In genomic region chr10:92757066-92757716, GRCh38 we compare ENCODE assay signal across 8 cellular contexts.
DNase-seq lines count a peak whose midpoint lies in the region; ATAC-seq and TF ChIP-seq lines count a peak whose summit lies in the region.

No MANE protein-coding gene starts in this region.

- TF ChIP-seq EP300 in ovary (IDR thresholded peaks at IDR 0.05): no peak

- H3K36me3 ChIP-seq in ovary: no peaks in the 10 kb centered on the region

- ATAC-seq in GM19468 (IDR thresholded peaks at IDR 0.05; ENCODE audit: extremely low read depth, unreplicated experiment) (peak; percentile 73), HG03460 (IDR thresholded peaks at IDR 0.05; ENCODE audit: unreplicated experiment) (peak; percentile 78)

- in situ Hi-C loops in Caki2 (cut with HindIII; ENCODE audit: low pct_unique_long_range_greater_than_20kb, low sequenced_read_pairs): no loop called here

- WGBS in ovary, 3 donors: 48 to 51% (median 48%) methylated on average over 8 of the region's 8 CpGs

- DNase-seq in Caki2 (ENCODE audit: low read depth): peak; percentile 16
- peak; percentile 50 for DNase-seq in T1000 (lab: John Stamatoyannopoulos, UW)
- peak; percentile 52 for DNase-seq in glomerular visceral epithelial cell (ENCODE audit: extremely low spot score)
- peak; percentile 28 to 55 (median 46) for DNase-seq in ovary
- no peak for DNase-seq in T-helper 1 cell
- DNase-seq in NCI-H345 treated with DMSO at 0.1 percent for 48 hours (lab: John Stamatoyannopoulos, UW; ENCODE audit: unreplicated experiment): no peak

- intact Hi-C loops in ovary (cut with DNase I): no loop called here

- no peak overlapping the region for H3K4me3 ChIP-seq in ovary

- no peak for TF ChIP-seq CTCF in ovary (IDR thresholded peaks at IDR 0.05)

- no peaks in the 10 kb centered on the region for H3K9me3 ChIP-seq in ovary

- H3K27ac ChIP-seq in ovary: no peak overlapping the region

- H3K27me3 ChIP-seq in ovary: no peaks in the 10 kb centered on the region

- H3K4me1 ChIP-seq in ovary (ENCODE audit: insufficient read depth): no peaks in the 10 kb centered on the region

- TF ChIP-seq POLR2A in ovary (IDR thresholded peaks at IDR 0.05): no peak

Comparison
In these comparisons a context has a peak if more than half of its experiments do, and no peak if none do; other contexts are left out.
1. DNase-seq: peak in Caki2 (single experiment), T1000 (single experiment), glomerular visceral epithelial cell (single experiment) and ovary (5 of 5); none in T-helper 1 cell (0 of 5) and NCI-H345 treated with DMSO at 0.1 percent for 48 hours (single experiment).